24 cellular contexts compared by ENCODE assay signal in the genomic region with DNA sequence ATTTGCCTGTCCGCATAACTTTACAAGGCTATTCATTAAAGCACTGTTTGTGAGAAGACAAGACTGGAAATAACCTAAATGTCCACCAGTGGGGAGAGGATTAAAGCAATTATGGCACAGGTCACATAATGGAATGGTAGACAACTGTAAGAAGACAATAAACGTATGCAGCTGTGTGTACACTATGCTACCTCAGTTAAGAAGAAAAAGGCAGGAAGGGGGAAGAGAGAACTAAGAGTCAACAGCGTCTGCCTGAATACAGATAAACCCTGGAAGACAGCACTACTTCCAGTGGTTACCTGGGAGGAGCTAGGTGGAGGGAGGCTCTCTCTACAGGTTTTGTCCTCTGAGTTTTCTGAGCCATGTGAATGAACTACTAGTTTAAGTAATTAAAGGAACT. TPM values are rescaled to one million over a fixed set of nuclear protein-coding genes. Genes with fewer than 3 reads are reported as not detected.
DNase-seq lines count a peak whose midpoint lies in the region; ATAC-seq and TF ChIP-seq lines count a peak whose summit lies in the region.
"Had no signal": no experiment of that assay in that cellular context is flagged by ENCODE, and none has a peak within 500 bp of the region (broad histone marks: within the 10 kb centered on the region; RNA-seq: fewer than 3 reads in every experiment).

No MANE protein-coding gene starts in this region.

- H3K27ac ChIP-seq in right atrium auricular region, result no peak overlapping the region
- H3K27ac ChIP-seq: adrenal gland, body of pancreas, left ventricle myocardium inferior, ovary, RWPE1 had no signal

- H3K36me3 Mint-ChIP-seq in activated T-cell treated with anti-CD3 and anti-CD28 coated beads, Interleukin-2, amount 50 U/mL, for 24 hours (ENCODE audit: low read depth), result no peaks in the 10 kb centered on the region
- H3K36me3 Mint-ChIP-seq in immature natural killer cell, result no peaks in the 10 kb centered on the region
- H3K36me3 Mint-ChIP-seq in stimulated activated naive B cell treated with anti-CD40 and anti-IgM and Interleukin-4, amounts not matched to agents 10 μg/mL and 1 μg/mL and 100 μg/mL, for 72 hours, result peaks cover 6 to 22% of the 10 kb centered on the region in 2 donors

- peaks cover 0 to 95% of the 10 kb centered on the region in 2 donors for H3K4me1 ChIP-seq in right atrium auricular region

- no peak overlapping the region for H3K4me3 Mint-ChIP-seq in activated T-cell treated with anti-CD3 and anti-CD28 coated beads, Interleukin-2, amount 50 U/mL, for 24 hours
- peak overlapping the region in 3 of 5 donors; percentile 3 to 44 (median 18) for H3K4me3 Mint-ChIP-seq in immature natural killer cell
- peak overlapping the region in 1 of 2 donors; percentile 44 for H3K4me3 Mint-ChIP-seq in stimulated activated naive B cell treated with anti-CD40 and anti-IgM and Interleukin-4, amounts not matched to agents 10 μg/mL and 1 μg/mL and 100 μg/mL, for 72 hours
- H3K4me3 Mint-ChIP-seq: nephron progenitor cell had no signal

- no peaks in the 10 kb centered on the region for H3K27me3 ChIP-seq in right atrium auricular region
- H3K27me3 ChIP-seq: adrenal gland, body of pancreas, ovary had no signal

- no peak for TF ChIP-seq CTCF in right atrium auricular region (IDR thresholded peaks at IDR 0.05)

- peaks cover 87% of the 10 kb centered on the region for H3K4me1 Mint-ChIP-seq in activated T-cell treated with anti-CD3 and anti-CD28 coated beads, Interleukin-2, amount 50 U/mL, for 24 hours (ENCODE audit: low read depth)
- H3K4me1 Mint-ChIP-seq in immature natural killer cell, result peaks cover 91 to 99% of the 10 kb centered on the region in 2 donors
- H3K4me1 Mint-ChIP-seq in stimulated activated naive B cell treated with anti-CD40 and anti-IgM and Interleukin-4, amounts not matched to agents 10 μg/mL and 1 μg/mL and 100 μg/mL, for 72 hours, result peaks cover 54 to 79% of the 10 kb centered on the region in 2 donors

- H3K4me3 ChIP-seq in right atrium auricular region, result no peak overlapping the region
- H3K4me3 ChIP-seq: adrenal gland, body of pancreas, left ventricle myocardium inferior, ovary had no signal

- no peaks in the 10 kb centered on the region for H3K9me3 ChIP-seq in right atrium auricular region
- H3K9me3 ChIP-seq: adrenal gland, body of pancreas, left ventricle myocardium inferior, ovary had no signal

- H3K36me3 ChIP-seq in right atrium auricular region, result no peaks in the 10 kb centered on the region
- H3K36me3 ChIP-seq: adrenal gland, left ventricle myocardium inferior, ovary had no signal

- peak overlapping the region; percentile 18 for H3K27ac Mint-ChIP-seq in activated T-cell treated with anti-CD3 and anti-CD28 coated beads, Interleukin-2, amount 50 U/mL, for 24 hours
- no peak overlapping the region for H3K27ac Mint-ChIP-seq in immature natural killer cell
- H3K27ac Mint-ChIP-seq in stimulated activated naive B cell treated with anti-CD40 and anti-IgM and Interleukin-4, amounts not matched to agents 10 μg/mL and 1 μg/mL and 100 μg/mL, for 72 hours, result peak overlapping the region; percentile 15
- H3K27ac Mint-ChIP-seq: nephron progenitor cell had no signal

- ATAC-seq in stimulated activated naive B cell treated with anti-CD40 and anti-IgM and Interleukin-4, amounts not matched to agents 10 μg/mL and 1 μg/mL and 100 μg/mL, for 72 hours (replicated peaks), result no peak
- ATAC-seq: body of pancreas, right cardiac atrium had no signal

- DNase-seq in activated T-cell treated with anti-CD3 and anti-CD28 coated beads, Interleukin-2, amount 50 U/mL, for 24 hours, result no peak
- no peak for DNase-seq in activated T-cell treated with anti-CD3 and anti-CD28 coated beads, Interleukin-2, amount 50 U/mL, for 1 hour
- DNase-seq in NCI-H69 (lab: John Stamatoyannopoulos, UW) (peak; percentile 83), immature natural killer cell (no peak), cerebellar cortex (ENCODE audit: low spot score) (no peak), right atrium auricular region (ENCODE audit: low spot score) (no peak), NCI-H1694 (lab: John Stamatoyannopoulos, UW) (no peak)
- no peak for DNase-seq in stimulated activated naive B cell treated with anti-CD40 and anti-IgM and Interleukin-4, amounts not matched to agents 10 μg/mL and 1 μg/mL and 100 μg/mL, for 72 hours
- DNase-seq: activated CD4-positive, alpha-beta T cell treated with anti-CD3 and anti-CD28 coated beads for 4 hours; activated gamma-delta T cell treated with Interleukin-2 at 50 U/mL for 16 hours; activated T-cell treated with anti-CD3 and anti-CD28 coated beads for 4 hours; adrenal gland; body of pancreas; GDM1; H7; left ventricle myocardium inferior; NCI-H2081 treated with DMSO at 0.1 percent for 48 hours; NCI-H345; NCI-H748 treated with DMSO at 0.1 percent for 48 hours; nephron progenitor cell; ovary; right cardiac atrium; stimulated activated CD4-positive, alpha-beta T cell treated with anti-CD3 and anti-CD28 coated beads, Interleukin-2, amount 100 ng/mL, for 48 hours had no signal

- no peaks in the 10 kb centered on the region for H3K9me3 Mint-ChIP-seq in activated T-cell treated with anti-CD3 and anti-CD28 coated beads, Interleukin-2, amount 50 U/mL, for 24 hours
- no peaks in the 10 kb centered on the region for H3K9me3 Mint-ChIP-seq in immature natural killer cell
- H3K9me3 Mint-ChIP-seq in stimulated activated naive B cell treated with anti-CD40 and anti-IgM and Interleukin-4, amounts not matched to agents 10 μg/mL and 1 μg/mL and 100 μg/mL, for 72 hours, result no peaks in the 10 kb centered on the region
- H3K9me3 Mint-ChIP-seq: nephron progenitor cell had no signal

- H3K27me3 Mint-ChIP-seq in activated T-cell treated with anti-CD3 and anti-CD28 coated beads, Interleukin-2, amount 50 U/mL, for 24 hours, result no peaks in the 10 kb centered on the region
- peaks cover 0 to 3% (median 2%) of the 10 kb centered on the region in 3 donors for H3K27me3 Mint-ChIP-seq in immature natural killer cell (ENCODE audit: low read depth in 3 of 3)
- no peaks in the 10 kb centered on the region for H3K27me3 Mint-ChIP-seq in stimulated activated naive B cell treated with anti-CD40 and anti-IgM and Interleukin-4, amounts not matched to agents 10 μg/mL and 1 μg/mL and 100 μg/mL, for 72 hours

RNA-seq across cellular contexts. Expression of a gene that starts 15.3 kb away (rescaled TPM):
- 10 to 100 TPM in 1 of 3 donors, 1 to 10 TPM in 1, under 1 TPM in 1; 0.27 to 23.8 (median 3.9) TPM for polyA plus RNA-seq in immature natural killer cell
- 10 to 100 TPM; 38.3 to 54.3 TPM for total RNA-seq in right atrium auricular region

Comparison
In these comparisons a context has a peak if more than half of its experiments do, and no peak if none do; other contexts are left out.
1. H3K27ac Mint-ChIP-seq: peak in activated T-cell treated with anti-CD3 and anti-CD28 coated beads, Interleukin-2, amount 50 U/mL, for 24 hours (single experiment) and stimulated activated naive B cell treated with anti-CD40 and anti-IgM and Interleukin-4, amounts not matched to agents 10 μg/mL and 1 μg/mL and 100 μg/mL, for 72 hours (single experiment); none in immature natural killer cell (0 of 6).